Comparison of ENCODE assay signal across 1 cellular context in the genomic region with DNA sequence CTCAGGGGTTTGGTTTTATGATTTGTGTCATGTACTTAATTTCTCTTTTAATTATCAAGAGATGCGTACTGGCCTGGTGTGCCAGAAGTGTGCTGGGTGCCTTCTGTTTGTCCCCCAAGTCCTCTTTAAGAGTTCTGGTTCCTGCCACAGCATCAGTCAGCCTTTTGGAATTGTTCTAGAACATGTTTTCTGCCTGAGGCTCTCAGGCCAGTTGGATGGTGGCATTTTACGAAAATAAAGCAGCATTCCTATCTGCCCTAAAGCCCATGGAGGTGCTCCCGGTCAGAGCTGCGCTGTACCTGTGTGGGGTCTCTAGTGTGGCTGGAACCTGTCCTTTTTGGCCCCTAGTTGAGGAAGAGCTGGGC.
TF ChIP-seq lines count a peak whose summit lies in the region.

No MANE protein-coding gene starts in this region.

TF ChIP-seq in endothelial cell of umbilical vein, 7 proteins besides CTCF, POLR2A, EP300 and RAD21:
- no peak for TF ChIP-seq MAX (IDR thresholded peaks at IDR 0.05; ENCODE audit: insufficient read depth, insufficient read length)
- TF ChIP-seq EZH2 (IDR thresholded peaks at IDR 0.05; ENCODE audit: borderline replicate concordance, low read depth, low read length, severe bottlenecking): no peak
- no peak for TF ChIP-seq JUN (IDR thresholded peaks at IDR 0.05; ENCODE audit: borderline replicate concordance, insufficient read depth, insufficient read length, low read depth)
- no peak for TF ChIP-seq MYC (IDR thresholded peaks at IDR 0.05; ENCODE audit: low read depth, low read length)
- TF ChIP-seq POLR2AphosphoS5 (IDR thresholded peaks at IDR 0.05; ENCODE audit: insufficient read depth, low read depth, low read length): no peak
- TF ChIP-seq FOS (IDR thresholded peaks at IDR 0.05; ENCODE audit: borderline replicate concordance, insufficient read depth, low read length): no peak
- TF ChIP-seq GATA2 (IDR thresholded peaks at IDR 0.05; ENCODE audit: insufficient read depth, insufficient read length, low read depth, low read length): no peak
